In genomic region chr7:71835056-71835455, GRCh38 we compare ENCODE assay signal across 20 cellular contexts.
A peak's percentile ranks its signal among the peaks of the same experiment; 100 is the strongest.
DNase-seq lines count a peak whose midpoint lies in the region; ATAC-seq, FAIRE-seq and TF ChIP-seq lines count a peak whose summit lies in the region.
"Had no signal": no experiment of that assay in that cellular context is flagged by ENCODE, and none has a peak within 500 bp of the region (broad histone marks: within the 10 kb centered on the region; RNA-seq: fewer than 3 reads in every experiment).

No MANE protein-coding gene starts in this region.

- FAIRE-seq in astrocyte (lab: Jason Lieb, UNC) (no peak), pancreas (lab: Jason Lieb, UNC) (no peak)
- FAIRE-seq: A204.1, H1, HepG2 had no signal

- WGBS in pancreas, 2 donors: 69 to 78% methylated on average over 5 of the region's 5 CpGs

- H4K20me1 ChIP-seq in astrocyte (ENCODE audit: insufficient read depth, low read length): no peaks in the 10 kb centered on the region
- H4K20me1 ChIP-seq in neural progenitor cell (ENCODE audit: low read depth): no peaks in the 10 kb centered on the region
- H4K20me1 ChIP-seq: BLaER1 had no signal

- DNase-seq in HT1080 (ENCODE audit: low read depth) (peak; percentile 59), astrocyte (ENCODE audit: low read depth) (peak; percentile 32), neural progenitor cell (ENCODE audit: low spot score) (peak; percentile 19), pancreas (no peak), activated gamma-delta T cell treated with Interleukin-2 at 50 U/mL for 16 hours (no peak), activated gamma-delta T cell (lab: John Stamatoyannopoulos, UW) (no peak), kidney tubule cell (ENCODE audit: low spot score) (no peak)
- DNase-seq: ACHN; CD4-positive, alpha-beta memory T cell; DMS153; DMS79; GF-D8; H9; KBM-7 had no signal

- intact Hi-C loops in pancreas (cut with DNase I): no loop called here

- H3K9me3 ChIP-seq in astrocyte (ENCODE audit: insufficient read depth, low read depth, low read length): no peaks in the 10 kb centered on the region
- no peaks in the 10 kb centered on the region for H3K9me3 ChIP-seq in neural progenitor cell (ENCODE audit: low read depth)
- H3K9me3 ChIP-seq in pancreas: no peaks in the 10 kb centered on the region
- H3K9me3 ChIP-seq: BLaER1 had no signal

- no peak overlapping the region for H3K4me3 ChIP-seq in astrocyte (ENCODE audit: insufficient read depth, low read depth, low read length)
- no peak overlapping the region for H3K4me3 ChIP-seq in neural progenitor cell
- H3K4me3 ChIP-seq in pancreas: no peak overlapping the region
- H3K4me3 ChIP-seq: BLaER1 had no signal

- no peak overlapping the region for H3K27ac Mint-ChIP-seq in astrocyte (ENCODE audit: unreplicated experiment)
- H3K27ac Mint-ChIP-seq in neural progenitor cell: no peak overlapping the region
- H3K27ac Mint-ChIP-seq: CD14-positive monocyte; CD4-positive, alpha-beta memory T cell; H9; IgD-negative memory B cell had no signal

- H3K36me3 ChIP-seq in astrocyte (ENCODE audit: insufficient read depth, low read length): no peaks in the 10 kb centered on the region
- no peaks in the 10 kb centered on the region for H3K36me3 ChIP-seq in neural progenitor cell
- H3K36me3 ChIP-seq in pancreas: no peaks in the 10 kb centered on the region
- H3K36me3 ChIP-seq: BLaER1 had no signal

- H3K27ac ChIP-seq in astrocyte (ENCODE audit: low read depth, low read length) (no peak overlapping the region), neural progenitor cell (no peak overlapping the region), pancreas (no peak overlapping the region)
- H3K27ac ChIP-seq: BLaER1 had no signal

- H3K9ac ChIP-seq in astrocyte (ENCODE audit: low read length) (no peak overlapping the region), neural progenitor cell (no peak overlapping the region)
- H3K9ac ChIP-seq: BLaER1 had no signal

- no peak for TF ChIP-seq CTCF in astrocyte (IDR thresholded peaks at IDR 0.05; ENCODE audit: insufficient read depth, low read depth, low read length)
- no peak for TF ChIP-seq CTCF in neural progenitor cell (IDR thresholded peaks at IDR 0.05)
- no peak for TF ChIP-seq CTCF in pancreas (IDR thresholded peaks at IDR 0.05)

- peak overlapping the region; percentile 32 for H2AFZ ChIP-seq in astrocyte (ENCODE audit: low read depth, low read length)
- no peak overlapping the region for H2AFZ ChIP-seq in neural progenitor cell (replicated peaks)

- H3K27me3 ChIP-seq in astrocyte (ENCODE audit: insufficient read depth, low read length): no peaks in the 10 kb centered on the region
- H3K27me3 ChIP-seq in neural progenitor cell: no peaks in the 10 kb centered on the region
- H3K27me3 ChIP-seq in pancreas: no peaks in the 10 kb centered on the region
- H3K27me3 ChIP-seq: BLaER1 had no signal

- H3K4me3 Mint-ChIP-seq in astrocyte (ENCODE audit: unreplicated experiment) (no peak overlapping the region), neural progenitor cell (no peak overlapping the region)
- H3K4me3 Mint-ChIP-seq: CD14-positive monocyte; CD4-positive, alpha-beta memory T cell; H9; IgD-negative memory B cell had no signal

- H3K27me3 Mint-ChIP-seq in astrocyte (ENCODE audit: low read depth, unreplicated experiment) (peaks cover 4% of the 10 kb centered on the region), neural progenitor cell (ENCODE audit: insufficient read depth, low read depth) (peaks cover 4% of the 10 kb centered on the region)
- H3K27me3 Mint-ChIP-seq: CD4-positive, alpha-beta memory T cell; IgD-negative memory B cell had no signal

- no peaks in the 10 kb centered on the region for H3K79me2 ChIP-seq in astrocyte (ENCODE audit: insufficient read depth, low read length)
- no peaks in the 10 kb centered on the region for H3K79me2 ChIP-seq in neural progenitor cell (ENCODE audit: low read depth)

- H3K36me3 Mint-ChIP-seq in astrocyte (ENCODE audit: low read depth, unreplicated experiment): no peaks in the 10 kb centered on the region
- H3K36me3 Mint-ChIP-seq in neural progenitor cell: no peaks in the 10 kb centered on the region
- H3K36me3 Mint-ChIP-seq: CD14-positive monocyte; CD4-positive, alpha-beta memory T cell; IgD-negative memory B cell had no signal

- H3K4me1 ChIP-seq in astrocyte (ENCODE audit: insufficient read depth, low read length) (no peaks in the 10 kb centered on the region), neural progenitor cell (no peaks in the 10 kb centered on the region), pancreas (no peaks in the 10 kb centered on the region)
- H3K4me1 ChIP-seq: BLaER1 had no signal

- H3K4me1 Mint-ChIP-seq in astrocyte (ENCODE audit: low read depth, unreplicated experiment) (peaks cover 2% of the 10 kb centered on the region), neural progenitor cell (no peaks in the 10 kb centered on the region)
- H3K4me1 Mint-ChIP-seq: CD14-positive monocyte; CD4-positive, alpha-beta memory T cell; IgD-negative memory B cell had no signal

- H3F3A ChIP-seq in neural progenitor cell (ENCODE audit: low read depth): no peaks in the 10 kb centered on the region

- H3K4me2 ChIP-seq in astrocyte (ENCODE audit: low read length): no peak overlapping the region
- H3K4me2 ChIP-seq in neural progenitor cell: no peak overlapping the region
- H3K4me2 ChIP-seq: BLaER1 had no signal

- H3K9me3 Mint-ChIP-seq in astrocyte (ENCODE audit: unreplicated experiment) (no peaks in the 10 kb centered on the region), neural progenitor cell (no peaks in the 10 kb centered on the region)
- H3K9me3 Mint-ChIP-seq: H9 had no signal

- ATAC-seq in pancreas: no peak
- ATAC-seq: HepG2 had no signal

Comparison
In these comparisons a context has a peak if more than half of its experiments do, and no peak if none do; other contexts are left out.
1. DNase-seq: peak in HT1080 (single experiment), astrocyte (single experiment) and neural progenitor cell (single experiment); none in pancreas (0 of 6), activated gamma-delta T cell treated with Interleukin-2 at 50 U/mL for 16 hours (single experiment), activated gamma-delta T cell (single experiment) and kidney tubule cell (single experiment).